In genomic region chr6:160137989-160138835, GRCh38 we compare ENCODE assay signal across 8 cellular contexts. TPM values are rescaled to one million over a fixed set of nuclear protein-coding genes. Genes with fewer than 3 reads are reported as not detected.
DNase-seq lines count a peak whose midpoint lies in the region; ATAC-seq and TF ChIP-seq lines count a peak whose summit lies in the region.

No MANE protein-coding gene starts in this region.

- peaks cover 17% of the 10 kb centered on the region for H3K4me1 Mint-ChIP-seq in activated naive CD4-positive, alpha-beta T cell treated with anti-CD3 and anti-CD28 coated beads for 36 hours (ENCODE audit: low read depth)

- intact Hi-C loops in activated naive CD4-positive, alpha-beta T cell treated with anti-CD3 and anti-CD28 coated beads for 36 hours (cut with micrococcal nuclease), result loop anchor here (1.0 to 5.0 kb wide), 7 partner anchors 88 to 530 kb away; no protein-coding TSS in a partner anchor
- intact Hi-C loops in Right ventricle myocardium superior (cut with DNase I), result no loop called here

- ATAC-seq in GM18861 (IDR thresholded peaks at IDR 0.05; ENCODE audit: unreplicated experiment) (peak; percentile 78), HG03521 (IDR thresholded peaks at IDR 0.05; ENCODE audit: unreplicated experiment) (peak; percentile 65), Right ventricle myocardium superior (ENCODE audit: poor library complexity) (peak; percentile 64), HG03196 (IDR thresholded peaks at IDR 0.05; ENCODE audit: unreplicated experiment) (no peak)

- H3K9me3 Mint-ChIP-seq in activated naive CD4-positive, alpha-beta T cell treated with anti-CD3 and anti-CD28 coated beads for 36 hours, result no peaks in the 10 kb centered on the region

- H3K36me3 Mint-ChIP-seq in activated naive CD4-positive, alpha-beta T cell treated with anti-CD3 and anti-CD28 coated beads for 36 hours (ENCODE audit: low read depth), result no peaks in the 10 kb centered on the region

- no peak overlapping the region for H3K4me3 Mint-ChIP-seq in activated naive CD4-positive, alpha-beta T cell treated with anti-CD3 and anti-CD28 coated beads for 36 hours

- peak; percentile 55 for DNase-seq in Ammon's horn (ENCODE audit: low spot score)
- peak; percentile 21 to 22 for DNase-seq in SHP77 (lab: John Stamatoyannopoulos, UW)
- peak; percentile 85 for DNase-seq in activated naive CD4-positive, alpha-beta T cell treated with anti-CD3 and anti-CD28 coated beads for 36 hours
- DNase-seq in Right ventricle myocardium superior, result peak; percentile 69
- DNase-seq in retinal pigment epithelial cell (ENCODE audit: low read depth), result peak; percentile 10

- CTCF ChIA-PET in activated naive CD4-positive, alpha-beta T cell treated with anti-CD3 and anti-CD28 coated beads for 36 hours (lab: Charles Lee), result interaction anchor here (0.6 to 4.3 kb wide), 13 partner anchors 9 to 841 kb away, joined by 3 to 35 read pairs (median 3); no protein-coding TSS in a partner anchor

- H3K27me3 Mint-ChIP-seq in activated naive CD4-positive, alpha-beta T cell treated with anti-CD3 and anti-CD28 coated beads for 36 hours (ENCODE audit: low read depth), result no peaks in the 10 kb centered on the region

- peak overlapping the region; percentile 16 for H3K27ac Mint-ChIP-seq in activated naive CD4-positive, alpha-beta T cell treated with anti-CD3 and anti-CD28 coated beads for 36 hours

- TF ChIP-seq CTCF in retinal pigment epithelial cell (conservative IDR thresholded peaks at IDR 0.05; ENCODE audit: low read depth, low read length), result peak; percentile 80

- H3K4me3 ChIP-seq in retinal pigment epithelial cell (ENCODE audit: low read length), result no peak overlapping the region

RNA-seq across cellular contexts. Expression of gene SLC22A1, which starts 16.6 kb away (rescaled TPM):
- total RNA-seq in activated naive CD4-positive, alpha-beta T cell treated with anti-CD3 and anti-CD28 coated beads for 36 hours, result not detected
- 0.35 TPM for total RNA-seq in Right ventricle myocardium superior

Comparison
In these comparisons a context has a peak if more than half of its experiments do, and no peak if none do; other contexts are left out.
1. DNase-seq: peak in every context shown above with its lines; median percentile 85 in activated naive CD4-positive, alpha-beta T cell treated with anti-CD3 and anti-CD28 coated beads for 36 hours; 69 in Right ventricle myocardium superior; 55 in Ammon's horn; 22 in SHP77; 10 in retinal pigment epithelial cell.